19 cellular contexts compared by ENCODE assay signal in genomic region chr3:182382112-182382857, GRCh38.
A peak's percentile ranks its signal among the peaks of the same experiment; 100 is the strongest.
DNase-seq lines count a peak whose midpoint lies in the region; ATAC-seq and TF ChIP-seq lines count a peak whose summit lies in the region.
"Had no signal": no experiment of that assay in that cellular context is flagged by ENCODE, and none has a peak within 500 bp of the region (broad histone marks: within the 10 kb centered on the region; RNA-seq: fewer than 3 reads in every experiment).

No MANE protein-coding gene starts in this region.

- H3K27ac Mint-ChIP-seq in WTC11, result peak overlapping the region; percentile 42
- no peak overlapping the region for H3K27ac Mint-ChIP-seq in CD8-positive, alpha-beta memory T cell
- H3K27ac Mint-ChIP-seq: CD4-positive, alpha-beta memory T cell; HFFc6 had no signal

- H3K36me3 ChIP-seq in H7 (replicated peaks; ENCODE audit: control insufficient read depth, insufficient read depth, low read length), result no peaks in the 10 kb centered on the region
- H3K36me3 ChIP-seq in KMS-11 (ENCODE audit: insufficient read depth), result no peaks in the 10 kb centered on the region
- H3K36me3 ChIP-seq in OCI-LY3 (replicated peaks; ENCODE audit: low read depth, low read length), result no peaks in the 10 kb centered on the region
- H3K36me3 ChIP-seq in CD8-positive, alpha-beta memory T cell (ENCODE audit: insufficient read depth, low read length), result no peaks in the 10 kb centered on the region
- H3K36me3 ChIP-seq: BE2C had no signal

- peaks cover 28% of the 10 kb centered on the region for H3K27me3 Mint-ChIP-seq in WTC11 (ENCODE audit: low read depth)
- H3K27me3 Mint-ChIP-seq in CD8-positive, alpha-beta memory T cell, result no peaks in the 10 kb centered on the region
- H3K27me3 Mint-ChIP-seq: CD4-positive, alpha-beta memory T cell had no signal

- CTCF ChIA-PET in WTC11 (lab: Charles Lee), result interaction anchor here (0.6 to 1.3 kb wide), 2 partner anchors 10 to 125 kb away, joined by 3 to 4 read pairs; no protein-coding TSS in a partner anchor
- CTCF ChIA-PET in CD8-positive, alpha-beta memory T cell (lab: Charles Lee), result no interaction called here

- no peaks in the 10 kb centered on the region for H3K9me3 ChIP-seq in OCI-LY3 (ENCODE audit: insufficient read depth, low read length)
- H3K9me3 ChIP-seq in CD8-positive, alpha-beta memory T cell (ENCODE audit: low read length), result no peaks in the 10 kb centered on the region
- H3K9me3 ChIP-seq: A549, BE2C, Caco-2 had no signal

- H3K4me2 ChIP-seq in KMS-11, result peak overlapping the region; percentile 84
- no peak overlapping the region for H3K4me2 ChIP-seq in OCI-LY3 (ENCODE audit: low read length)
- H3K4me2 ChIP-seq: A549 had no signal

- POLR2A ChIA-PET in WTC11 (lab: Charles Lee), result no interaction called here
- POLR2A ChIA-PET in CD8-positive, alpha-beta memory T cell (lab: Charles Lee), result no interaction called here

- DNase-seq in H7, result peak; percentile 16
- DNase-seq in WTC11 (ENCODE audit: low spot score), result no peak
- no peak for DNase-seq in CD8-positive, alpha-beta memory T cell
- DNase-seq in SHP77 treated with DMSO at 0.1 percent for 48 hours (lab: John Stamatoyannopoulos, UW), result no peak
- DNase-seq: BE2C; Caco-2; CD4-positive, alpha-beta memory T cell; DND-41; GDM1; GOT3; HCEC 1CT; HFFc6 had no signal

- TF ChIP-seq CTCF in KMS-11 (conservative IDR thresholded peaks at IDR 0.05; ENCODE audit: low read depth, low read length) (no peak), OCI-LY3 (IDR thresholded peaks at IDR 0.05; ENCODE audit: low read depth, low read length) (no peak), WTC11 (IDR thresholded peaks at IDR 0.05) (no peak)

- peaks cover 35% of the 10 kb centered on the region for H3K4me1 Mint-ChIP-seq in WTC11
- H3K4me1 Mint-ChIP-seq in CD8-positive, alpha-beta memory T cell, result no peaks in the 10 kb centered on the region
- H3K4me1 Mint-ChIP-seq: CD4-positive, alpha-beta memory T cell had no signal

- ATAC-seq in WTC11 (no peak), GM18511 (IDR thresholded peaks at IDR 0.05; ENCODE audit: unreplicated experiment) (no peak), HG02870 (IDR thresholded peaks at IDR 0.05; ENCODE audit: unreplicated experiment) (no peak)
- ATAC-seq: A549 had no signal

- H3K4me1 ChIP-seq in KMS-11 (ENCODE audit: low read depth, poor library complexity, severe bottlenecking) (peaks cover 71% of the 10 kb centered on the region), OCI-LY3 (ENCODE audit: low read length) (peaks cover 9% of the 10 kb centered on the region)
- no peaks in the 10 kb centered on the region for H3K4me1 ChIP-seq in CD8-positive, alpha-beta memory T cell (ENCODE audit: insufficient read depth, low read length)
- H3K4me1 ChIP-seq: A549, BE2C, Caco-2 had no signal

- H4K20me1 ChIP-seq in KMS-11 (ENCODE audit: insufficient read depth) (no peaks in the 10 kb centered on the region), OCI-LY3 (ENCODE audit: insufficient read depth, low read length) (no peaks in the 10 kb centered on the region)

- H3K9ac ChIP-seq in KMS-11 (peak overlapping the region; percentile 2; the same call in 1 of the 2 replicates), OCI-LY3 (ENCODE audit: low read length) (no peak overlapping the region)

- H3K79me2 ChIP-seq in KMS-11 (ENCODE audit: insufficient read depth, low read depth) (no peaks in the 10 kb centered on the region), OCI-LY3 (ENCODE audit: low read length) (no peaks in the 10 kb centered on the region)

- H3K4me3 ChIP-seq in H7 (ENCODE audit: insufficient read depth, low read depth, low read length) (no peak overlapping the region), KMS-11 (IDR thresholded peaks at IDR 0.05; ENCODE audit: insufficient read depth, low read depth, low read length) (no peak overlapping the region), OCI-LY3 (ENCODE audit: low read length) (no peak overlapping the region)
- no peak overlapping the region for H3K4me3 ChIP-seq in CD8-positive, alpha-beta memory T cell (ENCODE audit: low read length)
- H3K4me3 ChIP-seq: A549 had no signal

- H3K27ac ChIP-seq in KMS-11, result peak overlapping the region; percentile 76
- H3K27ac ChIP-seq in OCI-LY3 (ENCODE audit: low read length), result no peak overlapping the region
- no peak overlapping the region for H3K27ac ChIP-seq in CD8-positive, alpha-beta memory T cell (ENCODE audit: low read depth, low read length)
- H3K27ac ChIP-seq: A549, C4-2B, HL-60 had no signal

- H3K27me3 ChIP-seq in H7 (ENCODE audit: control insufficient read depth, insufficient read depth, low read length) (no peaks in the 10 kb centered on the region), KMS-11 (ENCODE audit: insufficient read depth, low read depth) (no peaks in the 10 kb centered on the region), OCI-LY3 (ENCODE audit: low read depth, low read length) (no peaks in the 10 kb centered on the region)
- no peaks in the 10 kb centered on the region for H3K27me3 ChIP-seq in CD8-positive, alpha-beta memory T cell (ENCODE audit: insufficient read depth, low read length, poor library complexity, severe bottlenecking)
- H3K27me3 ChIP-seq: BE2C had no signal

- peak overlapping the region; percentile 54; the same call in 1 of the 2 replicates for H2AFZ ChIP-seq in KMS-11 (ENCODE audit: low read depth)
- H2AFZ ChIP-seq in OCI-LY3 (ENCODE audit: low read depth, low read length), result 0 out of 2 replicates have a peak overlapping the region, but pooled peaks have one; percentile 9

- no peak overlapping the region for H3K4me3 Mint-ChIP-seq in WTC11
- no peak overlapping the region for H3K4me3 Mint-ChIP-seq in CD8-positive, alpha-beta memory T cell
- H3K4me3 Mint-ChIP-seq: CD4-positive, alpha-beta memory T cell; HFFc6 had no signal

- H3K36me3 Mint-ChIP-seq in WTC11, result no peaks in the 10 kb centered on the region
- no peaks in the 10 kb centered on the region for H3K36me3 Mint-ChIP-seq in CD8-positive, alpha-beta memory T cell
- H3K36me3 Mint-ChIP-seq: CD4-positive, alpha-beta memory T cell had no signal

- H3K9me3 Mint-ChIP-seq in WTC11, result no peaks in the 10 kb centered on the region
- H3K9me3 Mint-ChIP-seq in CD8-positive, alpha-beta memory T cell, result no peaks in the 10 kb centered on the region
- H3K9me3 Mint-ChIP-seq: CD4-positive, alpha-beta memory T cell had no signal

TF ChIP-seq in WTC11, 78 proteins besides CTCF, POLR2A, EP300 and RAD21:
- no peak for TF ChIP-seq ETV6 (CRISPR knock-in tag; IDR thresholded peaks at IDR 0.05)
- no peak for TF ChIP-seq NFATC4 (CRISPR knock-in tag; IDR thresholded peaks at IDR 0.05)
- TF ChIP-seq, protein P1, sequence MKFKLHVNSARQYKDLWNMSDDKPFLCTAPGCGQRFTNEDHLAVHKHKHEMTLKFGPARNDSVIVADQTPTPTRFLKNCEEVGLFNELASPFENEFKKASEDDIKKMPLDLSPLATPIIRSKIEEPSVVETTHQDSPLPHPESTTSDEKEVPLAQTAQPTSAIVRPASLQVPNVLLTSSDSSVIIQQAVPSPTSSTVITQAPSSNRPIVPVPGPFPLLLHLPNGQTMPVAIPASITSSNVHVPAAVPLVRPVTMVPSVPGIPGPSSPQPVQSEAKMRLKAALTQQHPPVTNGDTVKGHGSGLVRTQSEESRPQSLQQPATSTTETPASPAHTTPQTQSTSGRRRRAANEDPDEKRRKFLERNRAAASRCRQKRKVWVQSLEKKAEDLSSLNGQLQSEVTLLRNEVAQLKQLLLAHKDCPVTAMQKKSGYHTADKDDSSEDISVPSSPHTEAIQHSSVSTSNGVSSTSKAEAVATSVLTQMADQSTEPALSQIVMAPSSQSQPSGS (CRISPR knock-in tag; IDR thresholded peaks at IDR 0.05; ENCODE audit: borderline replicate concordance, low read depth), result no peak
- TF ChIP-seq, protein P2, sequence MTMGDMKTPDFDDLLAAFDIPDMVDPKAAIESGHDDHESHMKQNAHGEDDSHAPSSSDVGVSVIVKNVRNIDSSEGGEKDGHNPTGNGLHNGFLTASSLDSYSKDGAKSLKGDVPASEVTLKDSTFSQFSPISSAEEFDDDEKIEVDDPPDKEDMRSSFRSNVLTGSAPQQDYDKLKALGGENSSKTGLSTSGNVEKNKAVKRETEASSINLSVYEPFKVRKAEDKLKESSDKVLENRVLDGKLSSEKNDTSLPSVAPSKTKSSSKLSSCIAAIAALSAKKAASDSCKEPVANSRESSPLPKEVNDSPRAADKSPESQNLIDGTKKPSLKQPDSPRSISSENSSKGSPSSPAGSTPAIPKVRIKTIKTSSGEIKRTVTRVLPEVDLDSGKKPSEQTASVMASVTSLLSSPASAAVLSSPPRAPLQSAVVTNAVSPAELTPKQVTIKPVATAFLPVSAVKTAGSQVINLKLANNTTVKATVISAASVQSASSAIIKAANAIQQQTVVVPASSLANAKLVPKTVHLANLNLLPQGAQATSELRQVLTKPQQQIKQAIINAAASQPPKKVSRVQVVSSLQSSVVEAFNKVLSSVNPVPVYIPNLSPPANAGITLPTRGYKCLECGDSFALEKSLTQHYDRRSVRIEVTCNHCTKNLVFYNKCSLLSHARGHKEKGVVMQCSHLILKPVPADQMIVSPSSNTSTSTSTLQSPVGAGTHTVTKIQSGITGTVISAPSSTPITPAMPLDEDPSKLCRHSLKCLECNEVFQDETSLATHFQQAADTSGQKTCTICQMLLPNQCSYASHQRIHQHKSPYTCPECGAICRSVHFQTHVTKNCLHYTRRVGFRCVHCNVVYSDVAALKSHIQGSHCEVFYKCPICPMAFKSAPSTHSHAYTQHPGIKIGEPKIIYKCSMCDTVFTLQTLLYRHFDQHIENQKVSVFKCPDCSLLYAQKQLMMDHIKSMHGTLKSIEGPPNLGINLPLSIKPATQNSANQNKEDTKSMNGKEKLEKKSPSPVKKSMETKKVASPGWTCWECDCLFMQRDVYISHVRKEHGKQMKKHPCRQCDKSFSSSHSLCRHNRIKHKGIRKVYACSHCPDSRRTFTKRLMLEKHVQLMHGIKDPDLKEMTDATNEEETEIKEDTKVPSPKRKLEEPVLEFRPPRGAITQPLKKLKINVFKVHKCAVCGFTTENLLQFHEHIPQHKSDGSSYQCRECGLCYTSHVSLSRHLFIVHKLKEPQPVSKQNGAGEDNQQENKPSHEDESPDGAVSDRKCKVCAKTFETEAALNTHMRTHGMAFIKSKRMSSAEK (CRISPR knock-in tag; IDR thresholded peaks at IDR 0.05; ENCODE audit: borderline replicate concordance), result no peak
- TF ChIP-seq SOX15 (CRISPR knock-in tag; IDR thresholded peaks at IDR 0.05), result no peak
TF ChIP-seq in WTC11: peak in this region for 0.
